Comparison of ENCODE assay signal across 11 cellular contexts in genomic region chr1:233615571-233615970, GRCh38. TPM values are rescaled to one million over a fixed set of nuclear protein-coding genes. Genes with fewer than 3 reads are reported as not detected.
DNase-seq lines count a peak whose midpoint lies in the region; ATAC-seq and TF ChIP-seq lines count a peak whose summit lies in the region.
"Had no signal": no experiment of that assay in that cellular context is flagged by ENCODE, and none has a peak within 500 bp of the region (broad histone marks: within the 10 kb centered on the region; RNA-seq: fewer than 3 reads in every experiment).

No MANE protein-coding gene starts in this region.

- H3K27ac ChIP-seq in ACC112 (ENCODE audit: low read depth, low read length) (no peak overlapping the region), colonic mucosa (peak overlapping the region; percentile 82), mesendoderm (ENCODE audit: low read depth, low read length) (no peak overlapping the region)
- H3K27ac ChIP-seq: gastrocnemius medialis had no signal

- no peak overlapping the region for H3K4ac ChIP-seq in mesendoderm (ENCODE audit: low read depth, low read length)

- peaks cover 2% of the 10 kb centered on the region for H3K79me1 ChIP-seq in mesendoderm (ENCODE audit: low read length)

- peaks cover 54 to 65% of the 10 kb centered on the region in 2 donors for H3K27me3 Mint-ChIP-seq in stimulated activated naive B cell treated with anti-CD40 and anti-IgM and Interleukin-4, amounts not matched to agents 10 μg/mL and 1 μg/mL and 100 μg/mL, for 72 hours
- H3K27me3 Mint-ChIP-seq in stimulated activated naive CD8-positive, alpha-beta T cell treated with anti-CD3 and anti-CD28 coated beads, Interleukin-15, amount 100 ng/mL, for 72 hours = peaks cover 74% of the 10 kb centered on the region
- peaks cover 18% of the 10 kb centered on the region for H3K27me3 Mint-ChIP-seq in glutamatergic neuron (ENCODE audit: unreplicated experiment)

- H3K27me3 ChIP-seq in ACC112 (ENCODE audit: insufficient read depth, low read length) = peaks cover 17% of the 10 kb centered on the region
- H3K27me3 ChIP-seq in colonic mucosa = no peaks in the 10 kb centered on the region
- H3K27me3 ChIP-seq in mesendoderm (ENCODE audit: insufficient read depth, low read length, poor library complexity) = no peaks in the 10 kb centered on the region

- H3K27ac Mint-ChIP-seq in stimulated activated naive B cell treated with anti-CD40 and anti-IgM and Interleukin-4, amounts not matched to agents 10 μg/mL and 1 μg/mL and 100 μg/mL, for 72 hours = no peak overlapping the region
- H3K27ac Mint-ChIP-seq in stimulated activated naive CD8-positive, alpha-beta T cell treated with anti-CD3 and anti-CD28 coated beads, Interleukin-15, amount 100 ng/mL, for 72 hours = no peak overlapping the region
- no peak overlapping the region for H3K27ac Mint-ChIP-seq in glutamatergic neuron (ENCODE audit: unreplicated experiment)

- H3K36me3 ChIP-seq in ACC112 (ENCODE audit: insufficient read depth, low read length) = no peaks in the 10 kb centered on the region
- H3K36me3 ChIP-seq in colonic mucosa = no peaks in the 10 kb centered on the region
- no peaks in the 10 kb centered on the region for H3K36me3 ChIP-seq in mesendoderm (ENCODE audit: control insufficient read depth, insufficient read depth, low read length)
- H3K36me3 ChIP-seq: gastrocnemius medialis had no signal

- WGBS in mesendoderm (ENCODE audit: extremely low coverage, insufficient coverage, low lambda C conversion rate) = no CpG with 5 or more reads among the region's 3 CpGs

- H3K4me3 ChIP-seq in ACC112 (ENCODE audit: low read depth, low read length) (peak overlapping the region; percentile 94; the same call in 1 of the 2 replicates), colonic mucosa (peak overlapping the region; percentile 49), mesendoderm (ENCODE audit: low read length) (peak overlapping the region; percentile 84)
- H3K4me3 ChIP-seq in Jurkat, Clone E6-1 (ENCODE audit: low read length) = peak overlapping the region; percentile 89

- H3K4me1 ChIP-seq in ACC112 (ENCODE audit: control insufficient read depth, insufficient read depth, low read length, unreplicated experiment) = peaks cover 7% of the 10 kb centered on the region
- H3K4me1 ChIP-seq in colonic mucosa = peaks cover 4% of the 10 kb centered on the region
- peaks cover 5% of the 10 kb centered on the region for H3K4me1 ChIP-seq in mesendoderm (ENCODE audit: control insufficient read depth, low read depth, low read length)
- H3K4me1 ChIP-seq: gastrocnemius medialis had no signal

- peaks cover 0 to 1% of the 10 kb centered on the region in 2 donors for H3K9me3 Mint-ChIP-seq in stimulated activated naive B cell treated with anti-CD40 and anti-IgM and Interleukin-4, amounts not matched to agents 10 μg/mL and 1 μg/mL and 100 μg/mL, for 72 hours
- H3K9me3 Mint-ChIP-seq in stimulated activated naive CD8-positive, alpha-beta T cell treated with anti-CD3 and anti-CD28 coated beads, Interleukin-15, amount 100 ng/mL, for 72 hours = no peaks in the 10 kb centered on the region
- H3K9me3 Mint-ChIP-seq in glutamatergic neuron (ENCODE audit: unreplicated experiment) = peaks cover 3% of the 10 kb centered on the region

- intact Hi-C loops in colonic mucosa (cut with DNase I) = no loop called here

- H2BK15ac ChIP-seq in mesendoderm (replicated peaks; ENCODE audit: low read depth) = no peak overlapping the region

- no peak for TF ChIP-seq CTCF in colonic mucosa (IDR thresholded peaks at IDR 0.05)
- no peak for TF ChIP-seq CTCF in glutamatergic neuron (IDR thresholded peaks at IDR 0.05; ENCODE audit: partially characterized antibody, unreplicated experiment)

- H4K8ac ChIP-seq in mesendoderm (ENCODE audit: low read depth, low read length) = no peak overlapping the region

- no peak overlapping the region for H4K5ac ChIP-seq in mesendoderm (ENCODE audit: low read length)

- H3K18ac ChIP-seq in mesendoderm (ENCODE audit: low read length) = no peak overlapping the region

- H3K9ac ChIP-seq in colonic mucosa (ENCODE audit: low read depth in 2 of 2, low read length in 2 of 2) = peak overlapping the region in 1 of 2 donors; percentile 89
- H3K9ac ChIP-seq in mesendoderm (ENCODE audit: low read length) = peak overlapping the region; percentile 81

- H3K79me2 ChIP-seq in ACC112 (ENCODE audit: control insufficient read depth, insufficient read depth, low read length, unreplicated experiment) = peaks cover 4% of the 10 kb centered on the region
- no peaks in the 10 kb centered on the region for H3K79me2 ChIP-seq in mesendoderm (ENCODE audit: control insufficient read depth, insufficient read depth, low read length)

- no peak overlapping the region for H3K23ac ChIP-seq in mesendoderm (ENCODE audit: low read length)

- DNase-seq in Jurkat, Clone E6-1 (ENCODE audit: low read depth, low spot score) = no peak
- DNase-seq in colonic mucosa (no peak), mesendoderm (no peak), SKM-1 treated with dmso at 0.1 percent for 144 hours (lab: John Stamatoyannopoulos, UW; ENCODE audit: unreplicated experiment) (no peak), glutamatergic neuron (no peak)
- DNase-seq in stimulated activated naive B cell treated with anti-CD40 and anti-IgM and Interleukin-4, amounts not matched to agents 10 μg/mL and 1 μg/mL and 100 μg/mL, for 72 hours = no peak
- no peak for DNase-seq in stimulated activated naive CD8-positive, alpha-beta T cell treated with anti-CD3 and anti-CD28 coated beads, Interleukin-15, amount 100 ng/mL, for 72 hours
- DNase-seq: gastrocnemius medialis, NCI-H1105, NCI-H82 had no signal

- no peak overlapping the region for H2AK5ac ChIP-seq in mesendoderm (ENCODE audit: low read length)

- H3K9me3 ChIP-seq in colonic mucosa = no peaks in the 10 kb centered on the region
- H3K9me3 ChIP-seq: gastrocnemius medialis had no signal

- H2BK5ac ChIP-seq in mesendoderm (ENCODE audit: low read length) = no peak overlapping the region

- no peak overlapping the region for H2BK120ac ChIP-seq in mesendoderm (ENCODE audit: low read depth, low read length)

- peak overlapping the region; percentile 95 for H3K4me2 ChIP-seq in mesendoderm (ENCODE audit: low read length)

- no peak overlapping the region for H2AFZ ChIP-seq in ACC112 (ENCODE audit: low read length, unreplicated experiment)

- peak overlapping the region; percentile 100 for H3K56ac ChIP-seq in mesendoderm (ENCODE audit: low read length)

- H3K4me3 Mint-ChIP-seq in stimulated activated naive B cell treated with anti-CD40 and anti-IgM and Interleukin-4, amounts not matched to agents 10 μg/mL and 1 μg/mL and 100 μg/mL, for 72 hours = no peak overlapping the region
- no peak overlapping the region for H3K4me3 Mint-ChIP-seq in stimulated activated naive CD8-positive, alpha-beta T cell treated with anti-CD3 and anti-CD28 coated beads, Interleukin-15, amount 100 ng/mL, for 72 hours
- no peak overlapping the region for H3K4me3 Mint-ChIP-seq in glutamatergic neuron (ENCODE audit: unreplicated experiment)

- H3K4me1 Mint-ChIP-seq in stimulated activated naive B cell treated with anti-CD40 and anti-IgM and Interleukin-4, amounts not matched to agents 10 μg/mL and 1 μg/mL and 100 μg/mL, for 72 hours = peaks cover 4 to 8% of the 10 kb centered on the region in 2 donors
- peaks cover 6% of the 10 kb centered on the region for H3K4me1 Mint-ChIP-seq in stimulated activated naive CD8-positive, alpha-beta T cell treated with anti-CD3 and anti-CD28 coated beads, Interleukin-15, amount 100 ng/mL, for 72 hours
- no peaks in the 10 kb centered on the region for H3K4me1 Mint-ChIP-seq in glutamatergic neuron (ENCODE audit: low read depth, unreplicated experiment)

- no peaks in the 10 kb centered on the region for H3K36me3 Mint-ChIP-seq in stimulated activated naive B cell treated with anti-CD40 and anti-IgM and Interleukin-4, amounts not matched to agents 10 μg/mL and 1 μg/mL and 100 μg/mL, for 72 hours
- H3K36me3 Mint-ChIP-seq in glutamatergic neuron (ENCODE audit: unreplicated experiment) = peaks cover 6% of the 10 kb centered on the region

- ATAC-seq in stimulated activated naive B cell treated with anti-CD40 and anti-IgM and Interleukin-4, amounts not matched to agents 10 μg/mL and 1 μg/mL and 100 μg/mL, for 72 hours (replicated peaks) = no peak
- no peak for ATAC-seq in stimulated activated naive CD8-positive, alpha-beta T cell treated with anti-CD3 and anti-CD28 coated beads, Interleukin-15, amount 100 ng/mL, for 72 hours
- ATAC-seq: gastrocnemius medialis had no signal

RNA-seq across cellular contexts. Expression of gene KCNK1, which starts 1.7 kb away (rescaled TPM):
- polyA plus RNA-seq in Jurkat, Clone E6-1 (2012; ENCODE audit: insufficient read depth, insufficient read length) = 16.3 TPM
- total RNA-seq in colonic mucosa (10 to 100 TPM; 31.2 to 48.0 TPM), glutamatergic neuron (ENCODE audit: unreplicated experiment) (not detected)
- polyA plus RNA-seq in mesendoderm (2013, experiment 1 of 2) = 7.5 TPM
- 8.0 TPM for polyA plus RNA-seq in mesendoderm (2013, experiment 2 of 2)

Comparison
In these comparisons a context has a peak if more than half of its experiments do, and no peak if none do; other contexts are left out.
1. RNA of gene KCNK1, which starts 1.7 kb away (total RNA-seq): 31.2 to 48.0 TPM in colonic mucosa; not detected in glutamatergic neuron (single experiment); every median in the first group is over 10 times any median in the second.
2. Peak in every context shown above with its lines, with median percentiles within 50 percentile points of each other: H3K4me3 ChIP-seq.